ENCODE assay signal across 17 cellular contexts in the genomic region with DNA sequence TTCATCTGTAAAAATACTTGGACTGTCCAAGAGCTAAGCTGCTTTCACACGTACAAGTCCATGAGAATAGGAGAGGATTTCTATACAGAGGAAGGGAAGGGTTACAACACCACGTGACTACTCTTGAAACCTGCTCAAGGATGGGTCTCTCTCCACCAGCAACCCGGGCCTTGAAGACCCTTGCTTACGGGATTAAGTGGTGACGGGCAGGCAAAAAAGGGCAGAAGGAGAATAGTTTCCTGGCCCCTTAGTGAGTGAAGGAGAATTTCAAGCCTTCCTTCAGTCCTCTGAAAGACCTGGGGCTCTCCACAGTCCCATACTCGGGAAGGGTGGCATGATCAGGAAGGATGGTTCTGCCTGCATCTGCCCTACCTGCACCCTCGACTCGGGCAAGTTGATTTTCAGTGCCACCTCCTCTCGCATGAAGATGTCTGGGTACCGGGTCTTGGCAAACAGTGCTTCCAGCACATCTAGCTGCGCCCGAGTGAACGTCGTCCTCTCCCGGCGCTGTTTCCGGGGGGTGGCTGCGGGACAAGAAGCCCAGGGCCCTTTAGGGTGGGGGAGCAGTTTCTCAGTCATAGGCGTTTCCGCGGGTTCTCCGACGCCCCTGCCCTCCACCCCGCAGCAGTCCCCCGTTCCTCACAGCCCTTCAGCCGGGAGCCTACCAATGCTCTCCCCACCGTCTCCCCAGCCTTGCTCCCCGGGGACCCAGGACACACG. TPM values are rescaled to one million over a fixed set of nuclear protein-coding genes. Genes with fewer than 3 reads are reported as not detected.
"Had no signal": no experiment of that assay in that cellular context is flagged by ENCODE, and none has a peak within 500 bp of the region (broad histone marks: within the 10 kb centered on the region; RNA-seq: fewer than 3 reads in every experiment).

No MANE protein-coding gene starts in this region.

- H3K27ac ChIP-seq: esophagus squamous epithelium, pancreas, skin epidermis, stomach, thoracic aorta had no signal

- ATAC-seq: left ventricle myocardium superior, pancreas, T-helper 17 cell had no signal

- H3K4me3 ChIP-seq: esophagus squamous epithelium, pancreas, skin epidermis, stomach, thoracic aorta had no signal

- H3K4me3 Mint-ChIP-seq: activated naive CD8-positive, alpha-beta T cell treated with anti-CD3 and anti-CD28 coated beads for 36 hours; T-helper 17 cell had no signal

- DNase-seq: activated CD4-positive, alpha-beta T cell treated with anti-CD3 and anti-CD28 coated beads, Interleukin-2, amount 50 U/mL, for 4 hours; activated gamma-delta T cell; activated naive CD8-positive, alpha-beta T cell treated with anti-CD3 and anti-CD28 coated beads for 36 hours; activated T-cell treated with anti-CD3 and anti-CD28 coated beads, Interleukin-2, amount 50 U/mL, for 1 hour; dermis blood vessel endothelial cell; esophagus squamous epithelium; foreskin fibroblast; left ventricle myocardium superior; pancreas; stimulated activated CD4-positive, alpha-beta T cell treated with anti-CD3 and anti-CD28 coated beads, Interleukin-4, amount 100 ng/mL, for 4 hours; stomach; T-helper 17 cell had no signal

- H3K9me3 ChIP-seq: esophagus squamous epithelium, pancreas, thoracic aorta had no signal

- H3K4me1 ChIP-seq: pancreas had no signal

- H3K27ac Mint-ChIP-seq: activated naive CD8-positive, alpha-beta T cell treated with anti-CD3 and anti-CD28 coated beads for 36 hours; T-helper 17 cell had no signal

- H3K36me3 ChIP-seq: esophagus squamous epithelium, pancreas, stomach, thoracic aorta had no signal

RNA-seq across cellular contexts. Expression of a gene that starts 6.3 kb away (rescaled TPM):
- total RNA-seq: activated naive CD8-positive, alpha-beta T cell treated with anti-CD3 and anti-CD28 coated beads for 36 hours; dermis blood vessel endothelial cell; esophagus squamous epithelium; kidney epithelial cell; left ventricle myocardium superior; mesenteric fat pad; pancreas; stomach; T-helper 17 cell; thoracic aorta; ureter had no signal
